In genomic region chr6:165183496-165184140, GRCh38 we compare ENCODE assay signal across 14 cellular contexts.
"Had no signal": no experiment of that assay in that cellular context is flagged by ENCODE, and none has a peak within 500 bp of the region (broad histone marks: within the 10 kb centered on the region; RNA-seq: fewer than 3 reads in every experiment).

No MANE protein-coding gene starts in this region.

- DNase-seq: activated B cell treated with CpG ODN at 0.5 μM for 24 hours; activated CD4-positive, alpha-beta T cell treated with anti-CD3 and anti-CD28 coated beads for 48 hours; activated CD8-positive, alpha-beta T cell treated with anti-CD3 and anti-CD28 coated beads for 36 hours; activated gamma-delta T cell; activated T-cell treated with anti-CD3 and anti-CD28 coated beads, Interleukin-2, amount 50 U/mL, for 48 hours; dermis blood vessel endothelial cell; erythroblast; left colon; ovary; T-helper 2 cell; transverse colon had no signal

- H3K27me3 ChIP-seq: ovary, transverse colon had no signal

- ATAC-seq: activated CD8-positive, alpha-beta T cell treated with anti-CD3 and anti-CD28 coated beads for 36 hours; activated naive CD4-positive, alpha-beta T cell treated with anti-CD3 and anti-CD28 coated beads, Interleukin-2, amount 50 U/mL, for 72 hours; left colon; stimulated activated effector memory CD8-positive, alpha-beta T cell treated with anti-CD3 and anti-CD28 coated beads, Interleukin-12 subunit alpha, Interleukin-12 subunit beta, amount 100 ng/mL, for 72 hours had no signal

- H3K36me3 ChIP-seq: ovary, transverse colon had no signal

- H3K4me3 ChIP-seq: lung, ovary, transverse colon had no signal

- H3K27ac ChIP-seq: ovary, transverse colon had no signal

- H3K4me1 ChIP-seq: transverse colon had no signal

- H3K9me3 ChIP-seq: ovary, transverse colon had no signal
